ENCODE assay signal across 11 cellular contexts in the genomic region with DNA sequence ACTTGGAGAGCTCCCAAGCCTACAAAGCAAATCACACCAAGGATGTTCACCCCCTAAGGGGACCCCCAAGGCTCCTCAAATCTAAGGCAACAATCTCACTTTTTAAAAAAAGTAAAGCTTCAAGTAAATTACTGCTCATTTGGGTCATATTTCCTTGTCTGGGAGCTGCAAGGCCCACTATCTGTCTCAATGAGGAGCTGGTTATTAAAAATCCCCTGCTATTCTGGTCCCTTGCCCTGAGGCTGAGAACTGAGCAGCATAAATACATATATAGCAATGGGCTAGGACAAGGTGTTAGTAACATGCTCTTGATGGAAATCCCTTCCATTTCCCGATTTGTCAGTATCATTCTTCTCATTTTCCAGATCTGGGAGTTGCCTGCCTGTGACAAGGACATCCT.
A peak's percentile ranks its signal among the peaks of the same experiment; 100 is the strongest.
DNase-seq lines count a peak whose midpoint lies in the region; ATAC-seq and TF ChIP-seq lines count a peak whose summit lies in the region.
"Had no signal": no experiment of that assay in that cellular context is flagged by ENCODE, and none has a peak within 500 bp of the region (broad histone marks: within the 10 kb centered on the region; RNA-seq: fewer than 3 reads in every experiment).

No MANE protein-coding gene starts in this region.

- no peaks in the 10 kb centered on the region for H3K9me3 Mint-ChIP-seq in activated naive CD4-positive, alpha-beta T cell treated with anti-CD3 and anti-CD28 coated beads for 36 hours
- no peaks in the 10 kb centered on the region for H3K9me3 Mint-ChIP-seq in activated T-helper 17 cell treated with anti-CD3 and anti-CD28 coated beads, Interleukin-2, amount 50 U/mL, for 72 hours

- ATAC-seq in activated T-helper 17 cell treated with anti-CD3 and anti-CD28 coated beads, Interleukin-2, amount 50 U/mL, for 72 hours (replicated peaks): no peak
- no peak for ATAC-seq in lower lobe of right lung
- ATAC-seq in GM18498 (IDR thresholded peaks at IDR 0.05; ENCODE audit: unreplicated experiment): no peak
- ATAC-seq in HG03432 (IDR thresholded peaks at IDR 0.05; ENCODE audit: unreplicated experiment): no peak

- H3K4me3 ChIP-seq in lower lobe of right lung: no peak overlapping the region
- no peak overlapping the region for H3K4me3 ChIP-seq in tibial nerve

- H3K4me1 Mint-ChIP-seq in activated naive CD4-positive, alpha-beta T cell treated with anti-CD3 and anti-CD28 coated beads for 36 hours (ENCODE audit: low read depth): peaks cover 95% of the 10 kb centered on the region
- peaks cover 92% of the 10 kb centered on the region for H3K4me1 Mint-ChIP-seq in activated T-helper 17 cell treated with anti-CD3 and anti-CD28 coated beads, Interleukin-2, amount 50 U/mL, for 72 hours

- H3K27me3 Mint-ChIP-seq in activated naive CD4-positive, alpha-beta T cell treated with anti-CD3 and anti-CD28 coated beads for 36 hours (ENCODE audit: low read depth): no peaks in the 10 kb centered on the region
- H3K27me3 Mint-ChIP-seq in activated T-helper 17 cell treated with anti-CD3 and anti-CD28 coated beads, Interleukin-2, amount 50 U/mL, for 72 hours: no peaks in the 10 kb centered on the region

- TF ChIP-seq POLR2A in tibial nerve (IDR thresholded peaks at IDR 0.05): no peak

- H3K9me3 ChIP-seq in lower lobe of right lung (no peaks in the 10 kb centered on the region), tibial nerve (no peaks in the 10 kb centered on the region)

- TF ChIP-seq CTCF in lower lobe of right lung (IDR thresholded peaks at IDR 0.05) (no peak), tibial nerve (IDR thresholded peaks at IDR 0.05) (no peak)

- H3K27ac Mint-ChIP-seq in activated naive CD4-positive, alpha-beta T cell treated with anti-CD3 and anti-CD28 coated beads for 36 hours: peak overlapping the region; percentile 97
- peak overlapping the region; percentile 100 for H3K27ac Mint-ChIP-seq in activated T-helper 17 cell treated with anti-CD3 and anti-CD28 coated beads, Interleukin-2, amount 50 U/mL, for 72 hours

- peaks cover 95% of the 10 kb centered on the region for H3K4me1 ChIP-seq in lower lobe of right lung
- H3K4me1 ChIP-seq in tibial nerve: peaks cover 0 to 91% (median 67%) of the 10 kb centered on the region in 4 donors

- intact Hi-C loops in activated naive CD4-positive, alpha-beta T cell treated with anti-CD3 and anti-CD28 coated beads for 36 hours (cut with micrococcal nuclease): no loop called here
- intact Hi-C loops in lower lobe of right lung (cut with DNase I): loop anchor here (10.0 kb wide), 1 partner anchor 47 kb away; no protein-coding TSS in a partner anchor

- peaks cover 68% of the 10 kb centered on the region for H3K36me3 ChIP-seq in lower lobe of right lung
- peaks cover 0 to 2% (median 0%) of the 10 kb centered on the region in 3 donors for H3K36me3 ChIP-seq in tibial nerve

- no peak for DNase-seq in activated naive CD4-positive, alpha-beta T cell treated with anti-CD3 and anti-CD28 coated beads for 36 hours
- DNase-seq in activated naive CD4-positive, alpha-beta T cell (lab: John Stamatoyannopoulos, UW): no peak
- DNase-seq in lower lobe of right lung (no peak), tibial nerve (ENCODE audit: low spot score in 2 of 2) (no peak), islet precursor cell (no peak)
- DNase-seq: activated CD4-positive, alpha-beta T cell treated with anti-CD3 and anti-CD28 coated beads, Interleukin-2, amount 50 U/mL, for 1 hour; NCI-H510A; stimulated activated CD4-positive, alpha-beta T cell treated with anti-CD3 and anti-CD28 coated beads, Interleukin-4, amount 100 ng/mL, for 4 hours had no signal

- TF ChIP-seq EP300 in tibial nerve (IDR thresholded peaks at IDR 0.05): no peak

- 55 to 64% methylated on average over 1 of the region's 1 CpG for WGBS in tibial nerve, 2 donors

- H3K4me3 Mint-ChIP-seq in activated naive CD4-positive, alpha-beta T cell treated with anti-CD3 and anti-CD28 coated beads for 36 hours: peak overlapping the region; percentile 74
- H3K4me3 Mint-ChIP-seq in activated T-helper 17 cell treated with anti-CD3 and anti-CD28 coated beads, Interleukin-2, amount 50 U/mL, for 72 hours: peak overlapping the region; percentile 99

- peaks cover 94% of the 10 kb centered on the region for H3K36me3 Mint-ChIP-seq in activated naive CD4-positive, alpha-beta T cell treated with anti-CD3 and anti-CD28 coated beads for 36 hours (ENCODE audit: low read depth)
- H3K36me3 Mint-ChIP-seq in activated T-helper 17 cell treated with anti-CD3 and anti-CD28 coated beads, Interleukin-2, amount 50 U/mL, for 72 hours (ENCODE audit: low read depth): peaks cover 100% of the 10 kb centered on the region

- H3K27me3 ChIP-seq in lower lobe of right lung (ENCODE audit: low read depth) (no peaks in the 10 kb centered on the region), tibial nerve (no peaks in the 10 kb centered on the region)

- CTCF ChIA-PET in activated naive CD4-positive, alpha-beta T cell treated with anti-CD3 and anti-CD28 coated beads for 36 hours (lab: Charles Lee): interaction anchor here (0.7 to 2.1 kb wide), 14 partner anchors 19 to 178 kb away, joined by 3 to 15 read pairs (median 4); no protein-coding TSS in a partner anchor

- H3K27ac ChIP-seq in lower lobe of right lung (peak overlapping the region; percentile 60), tibial nerve (peak overlapping the region in 3 of 4 donors; percentile 74 to 91 (median 86))
